Comparison of ENCODE assay signal across 2 cellular contexts in genomic region chr12:14850929-14851663, GRCh38.
TF ChIP-seq lines count a peak whose summit lies in the region.

No MANE protein-coding gene starts in this region.

TF ChIP-seq in GM12891, 5 proteins besides CTCF, POLR2A, EP300 and RAD21:
- TF ChIP-seq SPI1 (IDR thresholded peaks at IDR 0.05; ENCODE audit: low read depth, low read length) (no peak), TAF1 (IDR thresholded peaks at IDR 0.05; ENCODE audit: low read depth, low read length) (no peak), PAX5 (IDR thresholded peaks at IDR 0.05; ENCODE audit: insufficient read depth, low read length, severe bottlenecking) (no peak), POLR2AphosphoS5 (IDR thresholded peaks at IDR 0.05; ENCODE audit: low read depth, low read length) (no peak), POU2F2 (IDR thresholded peaks at IDR 0.05; ENCODE audit: low read depth, low read length) (no peak)
TF ChIP-seq in GM12891: peak in this region for 0.

TF ChIP-seq in GM12878, 131 proteins besides CTCF, POLR2A, EP300 and RAD21:
- TF ChIP-seq IRF4 (IDR thresholded peaks at IDR 0.05; ENCODE audit: low read depth, low read length) (no peak), CREB1 (IDR thresholded peaks at IDR 0.05; ENCODE audit: low read depth) (no peak), USF1 (IDR thresholded peaks at IDR 0.05; ENCODE audit: borderline replicate concordance, extremely low read length, insufficient read depth, low read depth, low read length) (no peak), RBBP5 (conservative IDR thresholded peaks at IDR 0.05) (no peak), ATF7 (IDR thresholded peaks at IDR 0.05; ENCODE audit: low read depth) (no peak), JUND (IDR thresholded peaks at IDR 0.05; ENCODE audit: low read depth, low read length) (no peak), STAT1 (conservative IDR thresholded peaks at IDR 0.05) (no peak), DPF2 (IDR thresholded peaks at IDR 0.05) (no peak), POU2F2 (IDR thresholded peaks at IDR 0.05; ENCODE audit: borderline replicate concordance, low read depth, low read length) (no peak), EZH2 (IDR thresholded peaks at IDR 0.05; ENCODE audit: borderline replicate concordance, control insufficient read depth, low read depth, low read length) (no peak), MEF2A (IDR thresholded peaks at IDR 0.05; ENCODE audit: insufficient read depth, low read depth, low read length) (no peak), SUZ12 (IDR thresholded peaks at IDR 0.05; ENCODE audit: unreplicated experiment) (no peak), NBN (IDR thresholded peaks at IDR 0.05) (no peak), SIX5 (IDR thresholded peaks at IDR 0.05; ENCODE audit: low read depth, low read length, severe bottlenecking) (no peak), SMAD1 (IDR thresholded peaks at IDR 0.05; ENCODE audit: low read depth, partially characterized antibody) (no peak), YY1 (IDR thresholded peaks at IDR 0.05; ENCODE audit: low read depth, low read length) (no peak), ZBTB4 (CRISPR knock-in tag; IDR thresholded peaks at IDR 0.05) (no peak)
- TF ChIP-seq, protein P1, sequence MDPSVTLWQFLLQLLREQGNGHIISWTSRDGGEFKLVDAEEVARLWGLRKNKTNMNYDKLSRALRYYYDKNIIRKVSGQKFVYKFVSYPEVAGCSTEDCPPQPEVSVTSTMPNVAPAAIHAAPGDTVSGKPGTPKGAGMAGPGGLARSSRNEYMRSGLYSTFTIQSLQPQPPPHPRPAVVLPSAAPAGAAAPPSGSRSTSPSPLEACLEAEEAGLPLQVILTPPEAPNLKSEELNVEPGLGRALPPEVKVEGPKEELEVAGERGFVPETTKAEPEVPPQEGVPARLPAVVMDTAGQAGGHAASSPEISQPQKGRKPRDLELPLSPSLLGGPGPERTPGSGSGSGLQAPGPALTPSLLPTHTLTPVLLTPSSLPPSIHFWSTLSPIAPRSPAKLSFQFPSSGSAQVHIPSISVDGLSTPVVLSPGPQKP (IDR thresholded peaks at IDR 0.05; ENCODE audit: low read depth, low read length), result no peak
- TF ChIP-seq, protein P2, sequence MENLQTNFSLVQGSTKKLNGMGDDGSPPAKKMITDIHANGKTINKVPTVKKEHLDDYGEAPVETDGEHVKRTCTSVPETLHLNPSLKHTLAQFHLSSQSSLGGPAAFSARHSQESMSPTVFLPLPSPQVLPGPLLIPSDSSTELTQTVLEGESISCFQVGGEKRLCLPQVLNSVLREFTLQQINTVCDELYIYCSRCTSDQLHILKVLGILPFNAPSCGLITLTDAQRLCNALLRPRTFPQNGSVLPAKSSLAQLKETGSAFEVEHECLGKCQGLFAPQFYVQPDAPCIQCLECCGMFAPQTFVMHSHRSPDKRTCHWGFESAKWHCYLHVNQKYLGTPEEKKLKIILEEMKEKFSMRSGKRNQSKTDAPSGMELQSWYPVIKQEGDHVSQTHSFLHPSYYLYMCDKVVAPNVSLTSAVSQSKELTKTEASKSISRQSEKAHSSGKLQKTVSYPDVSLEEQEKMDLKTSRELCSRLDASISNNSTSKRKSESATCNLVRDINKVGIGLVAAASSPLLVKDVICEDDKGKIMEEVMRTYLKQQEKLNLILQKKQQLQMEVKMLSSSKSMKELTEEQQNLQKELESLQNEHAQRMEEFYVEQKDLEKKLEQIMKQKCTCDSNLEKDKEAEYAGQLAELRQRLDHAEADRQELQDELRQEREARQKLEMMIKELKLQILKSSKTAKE (IDR thresholded peaks at IDR 0.05; ENCODE audit: low read depth, poor library complexity, severe bottlenecking), result no peak
- TF ChIP-seq, protein P3, sequence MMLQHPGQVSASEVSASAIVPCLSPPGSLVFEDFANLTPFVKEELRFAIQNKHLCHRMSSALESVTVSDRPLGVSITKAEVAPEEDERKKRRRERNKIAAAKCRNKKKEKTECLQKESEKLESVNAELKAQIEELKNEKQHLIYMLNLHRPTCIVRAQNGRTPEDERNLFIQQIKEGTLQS (IDR thresholded peaks at IDR 0.05; ENCODE audit: borderline replicate concordance, extremely low read depth, low read depth, low read length), result no peak
